9 cellular contexts compared by ENCODE assay signal in the genomic region with DNA sequence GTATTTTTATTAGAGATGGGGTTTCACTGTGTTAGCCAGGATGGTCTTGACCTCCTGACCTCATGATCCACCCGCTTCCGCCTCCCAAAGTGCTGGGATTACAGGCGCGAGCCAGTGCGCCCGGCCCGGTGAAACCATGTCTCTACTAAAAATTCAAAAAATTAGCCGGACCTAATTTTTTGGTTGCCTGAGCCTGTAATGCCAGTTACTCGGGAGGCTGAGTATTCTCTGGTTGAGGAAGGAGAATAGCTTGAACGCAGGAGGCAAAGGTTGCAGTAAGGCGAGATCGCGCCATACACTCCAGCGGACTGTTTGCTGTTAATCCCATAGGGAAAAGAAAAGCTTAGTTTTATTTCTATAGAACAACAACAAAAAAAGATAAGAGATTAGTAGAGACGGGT. TPM values are rescaled to one million over a fixed set of nuclear protein-coding genes. Genes with fewer than 3 reads are reported as not detected.
DNase-seq lines count a peak whose midpoint lies in the region; ATAC-seq and TF ChIP-seq lines count a peak whose summit lies in the region.
"Had no signal": no experiment of that assay in that cellular context is flagged by ENCODE, and none has a peak within 500 bp of the region (broad histone marks: within the 10 kb centered on the region; RNA-seq: fewer than 3 reads in every experiment).

No MANE protein-coding gene starts in this region.

- peak overlapping the region; percentile 96 for H3K27ac ChIP-seq in cardiac muscle cell
- peak overlapping the region; percentile 73 for H3K27ac ChIP-seq in skeletal muscle tissue (ENCODE audit: low read depth, low read length)

- peak; percentile 41 for DNase-seq in H7
- DNase-seq in cardiac muscle cell (ENCODE audit: low read depth in 1 of 2, low spot score in 1 of 2), result no peak
- DNase-seq in NCI-H345 (lab: John Stamatoyannopoulos, UW), result no peak
- DNase-seq in iPS-NIHi11 (ENCODE audit: low spot score), result no peak
- no peak for DNase-seq in GDM1 (lab: John Stamatoyannopoulos, UW)

- TF ChIP-seq CTCF in WI38 (IDR thresholded peaks at IDR 0.05; ENCODE audit: low read depth, low read length) (no peak), cardiac muscle cell (IDR thresholded peaks at IDR 0.05; ENCODE audit: low read depth, low read length) (no peak)

- H3K4me1 ChIP-seq in cardiac muscle cell (ENCODE audit: low read depth) (no peaks in the 10 kb centered on the region), skeletal muscle tissue (ENCODE audit: control insufficient read depth in 3 of 3, insufficient read depth in 3 of 3, low read length in 3 of 3) (peaks cover 0 to 6% (median 0%) of the 10 kb centered on the region in 3 donors)

- H3K9me3 ChIP-seq in cardiac muscle cell (ENCODE audit: low read depth) (no peaks in the 10 kb centered on the region), skeletal muscle tissue (ENCODE audit: control insufficient read depth in 3 of 3, low read length in 3 of 3) (no peaks in the 10 kb centered on the region)

- H3K36me3 ChIP-seq in H7 (replicated peaks; ENCODE audit: control insufficient read depth, insufficient read depth, low read length), result no peaks in the 10 kb centered on the region
- no peaks in the 10 kb centered on the region for H3K36me3 ChIP-seq in cardiac muscle cell
- H3K36me3 ChIP-seq in skeletal muscle tissue (ENCODE audit: control insufficient read depth in 3 of 3, insufficient read depth in 3 of 3, low read length in 3 of 3), result no peaks in the 10 kb centered on the region

- peak overlapping the region in 2 of 3 donors; percentile 78 to 85 for H3K9ac ChIP-seq in skeletal muscle tissue (ENCODE audit: low read depth in 1 of 3, low read length in 3 of 3)

- H3K27me3 ChIP-seq in H7 (ENCODE audit: control insufficient read depth, insufficient read depth, low read length), result no peaks in the 10 kb centered on the region
- no peaks in the 10 kb centered on the region for H3K27me3 ChIP-seq in cardiac muscle cell
- H3K27me3 ChIP-seq in skeletal muscle tissue (ENCODE audit: control insufficient read depth in 3 of 3, insufficient read depth in 3 of 3, low read length in 3 of 3), result no peaks in the 10 kb centered on the region

- H3K4me3 ChIP-seq in H7 (ENCODE audit: insufficient read depth, low read depth, low read length) (peak overlapping the region; percentile 14), WI38 (ENCODE audit: low read depth, low read length) (peak overlapping the region; percentile 44), cardiac muscle cell (no peak overlapping the region), skeletal muscle tissue (ENCODE audit: low read length in 3 of 3) (peak overlapping the region; percentile 41 to 69 (median 61))

- no peak for ATAC-seq in HG03039 (IDR thresholded peaks at IDR 0.05; ENCODE audit: unreplicated experiment)

RNA-seq across cellular contexts. Expression of gene HJV, which starts 29.9 kb away (rescaled TPM):
- total RNA-seq in H7 (2014; rRNA removed; shearing (Covaris generic)), result 0.24 and 1.2 TPM in 2 replicates
- total RNA-seq in cardiac muscle cell (0.18 TPM in 1 of 2 replicates, not detected in the other), skeletal muscle tissue (439 TPM)
- not detected in 2 replicates for polyA plus RNA-seq in cardiac muscle cell
- total RNA-seq: NCI-H460 had no signal

RNA-seq across cellular contexts. Expression of gene TXNIP, which starts 55.1 kb away (rescaled TPM):
- total RNA-seq in H7 (2014; rRNA removed; shearing (Covaris generic)), result 24.6 and 90.7 TPM in 2 replicates
- total RNA-seq in cardiac muscle cell, result 190 and 260 TPM in 2 replicates
- polyA plus RNA-seq in cardiac muscle cell, result 172 and 303 TPM in 2 replicates
- total RNA-seq in skeletal muscle tissue, result 536 TPM

Comparison
In these comparisons a context has a peak if more than half of its experiments do, and no peak if none do; other contexts are left out.
1. RNA of gene HJV, which starts 29.9 kb away (total RNA-seq): 439 TPM in skeletal muscle tissue (single experiment); 0.24 to 1.2 TPM in H7 and 0.18 TPM in cardiac muscle cell; every median in the first group is over 100 times any median in the second.